ENCODE assay signal across 33 cellular contexts in genomic region chr5:75831561-75831960, GRCh38.
"Had no signal": no experiment of that assay in that cellular context is flagged by ENCODE, and none has a peak within 500 bp of the region (broad histone marks: within the 10 kb centered on the region; RNA-seq: fewer than 3 reads in every experiment).

No MANE protein-coding gene starts in this region.

- H3K4me3 ChIP-seq: adrenal gland, ascending aorta, body of pancreas, breast epithelium, cardiac muscle cell had no signal

- H3K4me1 ChIP-seq: adrenal gland, ascending aorta, breast epithelium had no signal

- H3K27ac ChIP-seq: adrenal gland, ascending aorta, body of pancreas, brain microvascular endothelial cell, breast epithelium, cardiac muscle cell had no signal

- FAIRE-seq: astrocyte had no signal

- DNase-seq: activated effector memory CD4-positive, alpha-beta T cell treated with anti-CD3 and anti-CD28 coated beads, Interleukin-2, amount 50 U/mL, for 16 hours; activated effector memory CD4-positive, alpha-beta T cell treated with Interleukin-2 at 50 U/mL for 16 hours; activated gamma-delta T cell; activated gamma-delta T cell treated with Interleukin-2 at 50 U/mL for 16 hours; activated naive CD4-positive, alpha-beta T cell; activated naive CD4-positive, alpha-beta T cell treated with anti-CD3 and anti-CD28 coated beads for 36 hours; activated naive CD4-positive, alpha-beta T cell treated with anti-CD3 and anti-CD28 coated beads, Interleukin-2, amount 10 ng/mL, durations not matched to agents 7 days and 5 days; activated naive CD4-positive, alpha-beta T cell treated with anti-CD3 and anti-CD28 coated beads, Interleukin-2, amount 50 U/mL, for 16 hours; activated naive CD4-positive, alpha-beta T cell treated with Interleukin-2 at 50 U/mL for 16 hours; activated naive CD8-positive, alpha-beta T cell treated with anti-CD3 and anti-CD28 coated beads for 36 hours; activated naive CD8-positive, alpha-beta T cell treated with anti-CD3 and anti-CD28 coated beads, Interleukin-2, amount 10 ng/mL, durations not matched to agents 7 days and 5 days; activated naive CD8-positive, alpha-beta T cell treated with anti-CD3 and anti-CD28 coated beads, Interleukin-2, amount 50 U/mL, for 24 hours; activated T-cell treated with anti-CD3 and anti-CD28 coated beads, Interleukin-2, amount 50 U/mL, for 1 hour; activated T-cell treated with anti-CD3 and anti-CD28 coated beads, Interleukin-2, amount 50 U/mL, for 24 hours; activated T-cell treated with anti-CD3 and anti-CD28 coated beads, Interleukin-2, amount 50 U/mL, for 4 hours; activated T-cell treated with anti-CD3 and anti-CD28 coated beads, Interleukin-2, amount 50 U/mL, for 48 hours; activated T-cell treated with anti-CD3 and anti-CD28 coated beads, Interleukin-2, amount 50 U/mL, for 72 hours; adrenal gland; amniotic stem cell; amygdala; anterior cingulate cortex; aorta; body of pancreas; brain microvascular endothelial cell; caudate nucleus; central memory CD4-positive, alpha-beta T cell; cerebellar nuclear complex had no signal

- H3K36me3 ChIP-seq: adrenal gland, ascending aorta, brain microvascular endothelial cell, breast epithelium, cardiac muscle cell had no signal

- ATAC-seq: activated naive CD4-positive, alpha-beta T cell treated with anti-CD3 and anti-CD28 coated beads, Interleukin-2, amount 50 U/mL, for 72 hours; activated naive CD8-positive, alpha-beta T cell treated with anti-CD3 and anti-CD28 coated beads, Interleukin-2, amount 50 U/mL, for 24 hours; activated T-cell treated with anti-CD3 and anti-CD28 coated beads, Interleukin-2, amount 50 U/mL, for 4 hours; activated T-cell treated with anti-CD3 and anti-CD28 coated beads, Interleukin-2, amount 50 U/mL, for 72 hours; activated T-helper 17 cell treated with anti-CD3 and anti-CD28 coated beads, Interleukin-2, amount 50 U/mL, for 72 hours; body of pancreas had no signal

- H3K27me3 ChIP-seq: adrenal gland, ascending aorta, body of pancreas, brain microvascular endothelial cell, breast epithelium had no signal

- H3K9me3 ChIP-seq: adrenal gland, body of pancreas had no signal
